In genomic region chr10:4141471-4141870, GRCh38 we compare ENCODE assay signal across 13 cellular contexts.
DNase-seq lines count a peak whose midpoint lies in the region; ATAC-seq and TF ChIP-seq lines count a peak whose summit lies in the region.
"Had no signal": no experiment of that assay in that cellular context is flagged by ENCODE, and none has a peak within 500 bp of the region (broad histone marks: within the 10 kb centered on the region; RNA-seq: fewer than 3 reads in every experiment).

No MANE protein-coding gene starts in this region.

- peak; percentile 22 for DNase-seq in AG20443 (ENCODE audit: low spot score)
- peak; percentile 74 for DNase-seq in Karpas-422
- DNase-seq in astrocyte of the spinal cord (ENCODE audit: low read depth, low spot score) = peak; percentile 28
- peak; percentile 53 for DNase-seq in iPS-NIHi7 (ENCODE audit: extremely low spot score)
- DNase-seq in sciatic nerve (ENCODE audit: low spot score) = no peak
- DNase-seq in amygdala (lab: John Stamatoyannopoulos, UW) = no peak
- DNase-seq in central memory CD4-positive, alpha-beta T cell = no peak
- DNase-seq: activated CD4-positive, alpha-beta T cell treated with anti-CD3 and anti-CD28 coated beads, Interleukin-2, amount 50 U/mL, for 48 hours; KG1; naive thymus-derived CD8-positive, alpha-beta T cell; NCI-H2171; T-cell had no signal

- H3K36me3 ChIP-seq in Karpas-422 (ENCODE audit: insufficient read depth, low read length) = no peaks in the 10 kb centered on the region

- no peak for TF ChIP-seq CTCF in astrocyte of the spinal cord (IDR thresholded peaks at IDR 0.05; ENCODE audit: low read depth, low read length)

- in situ Hi-C loops in astrocyte of the spinal cord (cut with HindIII; ENCODE audit: low sequenced_read_pairs) = no loop called here

- no peaks in the 10 kb centered on the region; the same call in 1 of the 2 replicates for H3K27me3 ChIP-seq in Karpas-422 (ENCODE audit: low read length)

- no peaks in the 10 kb centered on the region for H3K9me3 ChIP-seq in Karpas-422 (ENCODE audit: low read length)

- H3K4me2 ChIP-seq in Karpas-422 (ENCODE audit: low read depth, low read length, poor library complexity, severe bottlenecking) = no peak overlapping the region

- no peaks in the 10 kb centered on the region for H3K79me2 ChIP-seq in Karpas-422 (ENCODE audit: low read length)

- H3K27ac ChIP-seq in Karpas-422 (ENCODE audit: low read length) = no peak overlapping the region

- ATAC-seq in GM18870 (IDR thresholded peaks at IDR 0.05; ENCODE audit: unreplicated experiment) = no peak
- ATAC-seq in sciatic nerve = no peak
- ATAC-seq: naive thymus-derived CD8-positive, alpha-beta T cell; T-cell had no signal

- intact Hi-C loops in sciatic nerve (cut with DNase I) = no loop called here

- no peaks in the 10 kb centered on the region for H4K20me1 ChIP-seq in Karpas-422 (ENCODE audit: insufficient read depth, low read depth, low read length)

- H2AFZ ChIP-seq in Karpas-422 (ENCODE audit: low read length) = no peak overlapping the region

- H3K4me1 ChIP-seq in Karpas-422 (ENCODE audit: low read length) = peaks cover 28% of the 10 kb centered on the region

- H3K9ac ChIP-seq in Karpas-422 (ENCODE audit: low read length) = no peak overlapping the region

- H3K4me3 ChIP-seq in Karpas-422 (ENCODE audit: low read length) = no peak overlapping the region
- H3K4me3 ChIP-seq in astrocyte of the spinal cord (ENCODE audit: low read depth, low read length) = no peak overlapping the region

- H3K9me2 ChIP-seq in Karpas-422 (replicated peaks; ENCODE audit: insufficient read depth, low read length) = no peaks in the 10 kb centered on the region

Comparison
In these comparisons a context has a peak if more than half of its experiments do, and no peak if none do; other contexts are left out.
1. DNase-seq: peak in AG20443 (single experiment), Karpas-422 (single experiment), astrocyte of the spinal cord (single experiment) and iPS-NIHi7 (single experiment); none in sciatic nerve (single experiment), amygdala (0 of 56) and central memory CD4-positive, alpha-beta T cell (single experiment).